In genomic region chr12:63770375-63770774, GRCh38 we compare ENCODE assay signal across 24 cellular contexts. TPM values are rescaled to one million over a fixed set of nuclear protein-coding genes. Genes with fewer than 3 reads are reported as not detected.
DNase-seq lines count a peak whose midpoint lies in the region; ATAC-seq, FAIRE-seq and TF ChIP-seq lines count a peak whose summit lies in the region.
"Had no signal": no experiment of that assay in that cellular context is flagged by ENCODE, and none has a peak within 500 bp of the region (broad histone marks: within the 10 kb centered on the region; RNA-seq: fewer than 3 reads in every experiment).

No MANE protein-coding gene starts in this region.

- POLR2A ChIA-PET in HCT116 (lab: Charles Lee) (no interaction called here), HEK293 (lab: Yijun Ruan, JAX) (no interaction called here), GM12878 (lab: Charles Lee) (no interaction called here)
- POLR2A ChIA-PET in activated CD8-positive, alpha-beta T cell treated with anti-CD3 and anti-CD28 coated beads, Interleukin-2, amount 10 ng/mL, durations not matched to agents 7 days and 5 days (lab: Charles Lee): no interaction called here

- RAD21 ChIA-PET in HCT116 (lab: Charles Lee; ENCODE audit: low non-redundant PET in 1 of 2, low total read pairs in 2 of 2, uncharacterized antibody in 2 of 2, unreplicated experiment in 2 of 2) (no interaction called here), GM12878 (lab: Charles Lee; ENCODE audit: unreplicated experiment) (no interaction called here)

- no peak for FAIRE-seq in GM12878 (lab: Jason Lieb, UNC)
- FAIRE-seq: GM12891, GM19239 had no signal

- TF ChIP-seq CTCF in HCT116 (IDR thresholded peaks at IDR 0.05 in 2 of 3, conservative IDR thresholded peaks at IDR 0.05 in 1 of 3; ENCODE audit: borderline replicate concordance in 1 of 3, insufficient read depth in 1 of 3, low read depth in 2 of 3, low read length in 2 of 3) (no peak), HEK293 (tag by site-specific recombination; IDR thresholded peaks at IDR 0.05) (no peak), GM12878 (IDR thresholded peaks at IDR 0.05 in 2 of 3, conservative IDR thresholded peaks at IDR 0.05 in 1 of 3; ENCODE audit: control insufficient read depth in 2 of 3, extremely low read depth in 1 of 3, insufficient read depth in 1 of 3, low read depth in 3 of 3, low read length in 3 of 3) (no peak)

- H3K9ac ChIP-seq in HCT116 (ENCODE audit: low read length): no peak overlapping the region
- H3K9ac ChIP-seq in GM12878 (ENCODE audit: control insufficient read depth, insufficient read depth, low read length): no peak overlapping the region
- H3K9ac ChIP-seq: BLaER1 had no signal

- no peaks in the 10 kb centered on the region for H3K4me1 Mint-ChIP-seq in activated CD8-positive, alpha-beta T cell treated with anti-CD3 and anti-CD28 coated beads, Interleukin-2, amount 10 ng/mL, durations not matched to agents 7 days and 5 days (ENCODE audit: low read depth)
- H3K4me1 Mint-ChIP-seq: CD14-positive monocyte; CD4-positive, alpha-beta memory T cell; CD4-positive, CD25-positive, alpha-beta regulatory T cell; CD8-positive, alpha-beta memory T cell had no signal

- H3K4me1 ChIP-seq in HCT116 (ENCODE audit: control insufficient read depth in 1 of 2, insufficient read depth in 2 of 2, low read length in 2 of 2) (no peaks in the 10 kb centered on the region), HEK293 (ENCODE audit: control insufficient read depth, insufficient read depth, low read length) (no peaks in the 10 kb centered on the region), GM12878 (ENCODE audit: control insufficient read depth, insufficient read depth, low read length) (no peaks in the 10 kb centered on the region)
- H3K4me1 ChIP-seq: BE2C, BLaER1 had no signal

- TF ChIP-seq RAD21 in HCT116 (IDR thresholded peaks at IDR 0.05; ENCODE audit: low read depth) (no peak), GM12878 (IDR thresholded peaks at IDR 0.05; ENCODE audit: insufficient read depth, low read depth, low read length) (no peak)

- TF ChIP-seq POLR2A in HCT116 (IDR thresholded peaks at IDR 0.05; ENCODE audit: borderline replicate concordance, extremely low read depth, insufficient read depth, insufficient read length) (no peak), GM12878 (IDR thresholded peaks at IDR 0.05; ENCODE audit: low read depth, low read length) (no peak)

- H3K36me3 ChIP-seq in HCT116 (ENCODE audit: control insufficient read depth in 1 of 2, insufficient read depth in 2 of 2, low read length in 2 of 2) (no peaks in the 10 kb centered on the region), HEK293 (ENCODE audit: control insufficient read depth in 2 of 2, insufficient read depth in 1 of 2, low read length in 2 of 2) (no peaks in the 10 kb centered on the region), GM12878 (ENCODE audit: control insufficient read depth in 2 of 2, insufficient read depth in 2 of 2, low read length in 1 of 2) (no peaks in the 10 kb centered on the region)
- H3K36me3 ChIP-seq: BE2C, BLaER1 had no signal

- CTCF ChIA-PET in HCT116 (lab: Charles Lee): no interaction called here
- CTCF ChIA-PET in HEK293 (lab: Yijun Ruan, JAX): no interaction called here
- CTCF ChIA-PET in GM12878 (lab: Yijun Ruan, JAX): interaction anchor here (0.9 to 1.5 kb wide), 2 partner anchors 12 to 73 kb away, joined by 3 to 4 read pairs; no protein-coding TSS in a partner anchor
- CTCF ChIA-PET in activated CD8-positive, alpha-beta T cell treated with anti-CD3 and anti-CD28 coated beads, Interleukin-2, amount 10 ng/mL, durations not matched to agents 7 days and 5 days (lab: Charles Lee): interaction anchor here (1.2 kb wide), 1 partner anchor 31 kb away, joined by 3 read pairs; no protein-coding TSS in a partner anchor

- 48% methylated on average over 1 of the region's 1 CpG for WGBS in GM12878 (ENCODE audit: insufficient coverage, insufficient replicate concordance, low lambda C conversion rate, missing lambda C conversion rate)

- no peak for ATAC-seq in HCT116
- ATAC-seq in GM12878: no peak
- no peak for ATAC-seq in activated CD8-positive, alpha-beta T cell treated with anti-CD3 and anti-CD28 coated beads, Interleukin-2, amount 10 ng/mL, durations not matched to agents 7 days and 5 days

- H2AFZ ChIP-seq in HCT116 (ENCODE audit: low read depth, low read length, poor library complexity, severe bottlenecking): no peak overlapping the region
- no peak overlapping the region for H2AFZ ChIP-seq in GM12878 (ENCODE audit: control insufficient read depth, low read depth, low read length)

- peaks cover 4% of the 10 kb centered on the region for H3K36me3 Mint-ChIP-seq in activated CD8-positive, alpha-beta T cell treated with anti-CD3 and anti-CD28 coated beads, Interleukin-2, amount 10 ng/mL, durations not matched to agents 7 days and 5 days (ENCODE audit: low read depth)
- H3K36me3 Mint-ChIP-seq: CD14-positive monocyte; CD4-positive, CD25-positive, alpha-beta regulatory T cell had no signal

- no peaks in the 10 kb centered on the region for H3K79me2 ChIP-seq in HCT116 (ENCODE audit: insufficient read depth, low read length)
- H3K79me2 ChIP-seq in GM12878 (ENCODE audit: control insufficient read depth, insufficient read depth, low read length): no peaks in the 10 kb centered on the region

- H3K4me2 ChIP-seq in HCT116 (ENCODE audit: low read length): no peak overlapping the region
- H3K4me2 ChIP-seq in GM12878 (ENCODE audit: control insufficient read depth, insufficient read depth): no peak overlapping the region
- H3K4me2 ChIP-seq: BLaER1 had no signal

- peaks cover 9% of the 10 kb centered on the region for H3K9me3 Mint-ChIP-seq in activated CD8-positive, alpha-beta T cell treated with anti-CD3 and anti-CD28 coated beads, Interleukin-2, amount 10 ng/mL, durations not matched to agents 7 days and 5 days (ENCODE audit: insufficient read depth)

- H3K9me3 ChIP-seq in HCT116 (ENCODE audit: control insufficient read depth in 1 of 2, insufficient read depth in 1 of 2, low read depth in 1 of 2, low read length in 2 of 2) (no peaks in the 10 kb centered on the region), HEK293 (ENCODE audit: control insufficient read depth, insufficient read depth, low read depth, low read length) (no peaks in the 10 kb centered on the region; the same call in 1 of the 2 replicates), GM12878 (replicated peaks; ENCODE audit: control insufficient read depth, insufficient read depth, low read length) (peaks cover 2% of the 10 kb centered on the region; the same call in 2 of the 3 replicates)
- H3K9me3 ChIP-seq: BE2C had no signal

- BruUV-seq in HCT116 (replicated peaks; lab: Mats Ljungman, UMichigan) (no TSS peak), GM12878 (replicated peaks; lab: Mats Ljungman, UMichigan) (no TSS peak)

- intact Hi-C loops in HCT116 (cut with micrococcal nuclease) (no loop called here), GM12878 (cut with micrococcal nuclease; ENCODE audit: unreplicated experiment) (no loop called here)

- TF ChIP-seq EP300 in GM12878 (IDR thresholded peaks at IDR 0.05; ENCODE audit: borderline replicate concordance in 1 of 2, control insufficient read depth in 1 of 2, low read depth in 2 of 2, low read length in 2 of 2): no peak

- no peak overlapping the region for H3K4me3 Mint-ChIP-seq in activated CD8-positive, alpha-beta T cell treated with anti-CD3 and anti-CD28 coated beads, Interleukin-2, amount 10 ng/mL, durations not matched to agents 7 days and 5 days
- H3K4me3 Mint-ChIP-seq: CD14-positive monocyte; CD4-positive, alpha-beta memory T cell; CD4-positive, CD25-positive, alpha-beta regulatory T cell; CD8-positive, alpha-beta memory T cell had no signal

- no peaks in the 10 kb centered on the region for H4K20me1 ChIP-seq in HCT116 (ENCODE audit: insufficient read depth)
- no peaks in the 10 kb centered on the region for H4K20me1 ChIP-seq in GM12878 (ENCODE audit: control insufficient read depth, insufficient read depth)
- H4K20me1 ChIP-seq: BLaER1 had no signal

- in situ Hi-C loops in GM12878 (cut with MboI): no loop called here

- DNase-seq in HCT116 (ENCODE audit: low read depth, low spot score) (no peak), GM12878 (ENCODE audit: low read depth, low spot score) (no peak)
- no peak for DNase-seq in activated CD8-positive, alpha-beta T cell treated with anti-CD3 and anti-CD28 coated beads, Interleukin-2, amount 10 ng/mL, durations not matched to agents 7 days and 5 days
- no peak for DNase-seq in activated naive CD4-positive, alpha-beta T cell treated with anti-CD3 and anti-CD28 coated beads, Interleukin-2, amount 50 U/mL, for 16 hours
- DNase-seq: 8988T; ACHN; BE2C; C1 segment of cervical spinal cord; CD4-positive, alpha-beta memory T cell; CD4-positive, CD25-positive, alpha-beta regulatory T cell; CD8-positive, alpha-beta memory T cell; COR-L47; DMS 273 treated with DMSO at 0.1 percent for 48 hours; DMS153; DMS53; DMS79; DND-41; EL; GDM1 had no signal

- H3K27me3 Mint-ChIP-seq in activated CD8-positive, alpha-beta T cell treated with anti-CD3 and anti-CD28 coated beads, Interleukin-2, amount 10 ng/mL, durations not matched to agents 7 days and 5 days (ENCODE audit: low read depth): peaks cover 8% of the 10 kb centered on the region

- no peaks in the 10 kb centered on the region for H3K9me2 ChIP-seq in HCT116 (ENCODE audit: insufficient read depth)

- H3K27ac ChIP-seq in HCT116 (ENCODE audit: low read depth, low read length): no peak overlapping the region
- no peak overlapping the region for H3K27ac ChIP-seq in HEK293 (ENCODE audit: extremely low read depth, low read depth, low read length)
- H3K27ac ChIP-seq in GM12878 (ENCODE audit: control insufficient read depth, insufficient read depth): no peak overlapping the region
- H3K27ac ChIP-seq: BLaER1 had no signal

- H3K4me3 ChIP-seq in HCT116 (replicated peaks in 1 of 2; ENCODE audit: low read depth in 1 of 2, low read length in 2 of 2): no peak overlapping the region
- H3K4me3 ChIP-seq in HEK293 (ENCODE audit: low read depth, low read length): no peak overlapping the region
- H3K4me3 ChIP-seq in GM12878: no peak overlapping the region
- H3K4me3 ChIP-seq: BLaER1 had no signal

- SMC1A ChIA-PET in GM12878 (lab: Charles Lee; ENCODE audit: uncharacterized antibody, unreplicated experiment): no interaction called here

- H3K27ac Mint-ChIP-seq in activated CD8-positive, alpha-beta T cell treated with anti-CD3 and anti-CD28 coated beads, Interleukin-2, amount 10 ng/mL, durations not matched to agents 7 days and 5 days: no peak overlapping the region
- H3K27ac Mint-ChIP-seq: CD4-positive, alpha-beta memory T cell; CD4-positive, CD25-positive, alpha-beta regulatory T cell; CD8-positive, alpha-beta memory T cell had no signal

- H3K27me3 ChIP-seq in HCT116 (ENCODE audit: insufficient read depth, low read length) (no peaks in the 10 kb centered on the region), GM12878 (replicated peaks in 1 of 2; ENCODE audit: control insufficient read depth in 2 of 2, insufficient read depth in 2 of 2, low read length in 1 of 2) (no peaks in the 10 kb centered on the region)
- H3K27me3 ChIP-seq: BLaER1 had no signal

RNA-seq across cellular contexts. Expression of gene RXYLT1, which starts 9.3 kb away (rescaled TPM):
- total RNA-seq in HCT116 (2021; ENCODE audit: unreplicated experiment): 23.0 TPM
- polyA plus RNA-seq in HCT116 (2012): 6.7 and 9.8 TPM in 2 replicates
- total RNA-seq in GM12878 (2013; cell fraction: nucleolus; rRNA removed): 18.2 and 24.6 TPM in 2 replicates
- total RNA-seq in GM12878 (2014; rRNA removed): 22.7 and 24.4 TPM in 2 replicates
- total RNA-seq in GM12878 (2014; rRNA removed; fragmentation: Illumina TruSeq; extraction: Trizol): 21.6 and 24.5 TPM in 2 replicates
- total RNA-seq in GM12878 (2021): 19.8 and 20.0 TPM in 2 replicates
- 8.6 TPM for polyA plus RNA-seq in GM12878 (2011; ENCODE audit: low read depth)
- polyA plus RNA-seq in GM12878 (2011; rRNA removed): 18.9 and 26.3 TPM in 2 replicates
- 8.8 and 9.5 TPM in 2 replicates for polyA plus RNA-seq in GM12878 (2011; cell fraction: cytosol; rRNA removed)
- polyA plus RNA-seq in GM12878 (2011; cell fraction: nucleus; rRNA removed): 10.8 and 12.5 TPM in 2 replicates
- 10.4 and 13.4 TPM in 2 replicates for polyA plus RNA-seq in GM12878 (2012)
- 21.4 and 25.1 TPM in 2 replicates for polyA plus RNA-seq in GM12878 (2014; fragmentation: Illumina TruSeq; extraction: Trizol)
- polyA plus RNA-seq in GM12878 (2014; fragmentation: Nextera tagmentation; extraction: Ambion mirVana): 10 to 100 TPM; 10.4 to 17.9 TPM
- polyA plus RNA-seq in GM12878 (2014; rRNA removed): 21.4 and 21.8 TPM in 2 replicates
- 10 to 100 TPM; 32.9 to 33.8 TPM for polyA plus RNA-seq in GM12878 (2016; fragmentation: Nextera tagmentation; extraction: Ambion mirVana)
- polyA minus RNA-seq in GM12878 (2011; rRNA and poly(A)+ RNA removed): 8.0 and 9.8 TPM in 2 replicates
- 3.2 and 6.1 TPM in 2 replicates for polyA minus RNA-seq in GM12878 (2011; cell fraction: cytosol; rRNA and poly(A)+ RNA removed)
- polyA minus RNA-seq in GM12878 (2011; cell fraction: nucleus; rRNA and poly(A)+ RNA removed): 25.0 and 40.9 TPM in 2 replicates
- 10 to 100 TPM; 11.8 to 12.8 TPM for total RNA-seq in activated CD8-positive, alpha-beta T cell treated with anti-CD3 and anti-CD28 coated beads, Interleukin-2, amount 10 ng/mL, durations not matched to agents 7 days and 5 days

Comparison
In these comparisons a context has a peak if more than half of its experiments do, and no peak if none do; other contexts are left out.
1. CTCF ChIA-PET loops: an anchor here in GM12878 (0.9 to 1.5 kb wide) and activated CD8-positive, alpha-beta T cell treated with anti-CD3 and anti-CD28 coated beads, Interleukin-2, amount 10 ng/mL, durations not matched to agents 7 days and 5 days (1.2 kb wide); none called in HCT116 and HEK293.